ENCODE assay signal across 8 cellular contexts in the genomic region with DNA sequence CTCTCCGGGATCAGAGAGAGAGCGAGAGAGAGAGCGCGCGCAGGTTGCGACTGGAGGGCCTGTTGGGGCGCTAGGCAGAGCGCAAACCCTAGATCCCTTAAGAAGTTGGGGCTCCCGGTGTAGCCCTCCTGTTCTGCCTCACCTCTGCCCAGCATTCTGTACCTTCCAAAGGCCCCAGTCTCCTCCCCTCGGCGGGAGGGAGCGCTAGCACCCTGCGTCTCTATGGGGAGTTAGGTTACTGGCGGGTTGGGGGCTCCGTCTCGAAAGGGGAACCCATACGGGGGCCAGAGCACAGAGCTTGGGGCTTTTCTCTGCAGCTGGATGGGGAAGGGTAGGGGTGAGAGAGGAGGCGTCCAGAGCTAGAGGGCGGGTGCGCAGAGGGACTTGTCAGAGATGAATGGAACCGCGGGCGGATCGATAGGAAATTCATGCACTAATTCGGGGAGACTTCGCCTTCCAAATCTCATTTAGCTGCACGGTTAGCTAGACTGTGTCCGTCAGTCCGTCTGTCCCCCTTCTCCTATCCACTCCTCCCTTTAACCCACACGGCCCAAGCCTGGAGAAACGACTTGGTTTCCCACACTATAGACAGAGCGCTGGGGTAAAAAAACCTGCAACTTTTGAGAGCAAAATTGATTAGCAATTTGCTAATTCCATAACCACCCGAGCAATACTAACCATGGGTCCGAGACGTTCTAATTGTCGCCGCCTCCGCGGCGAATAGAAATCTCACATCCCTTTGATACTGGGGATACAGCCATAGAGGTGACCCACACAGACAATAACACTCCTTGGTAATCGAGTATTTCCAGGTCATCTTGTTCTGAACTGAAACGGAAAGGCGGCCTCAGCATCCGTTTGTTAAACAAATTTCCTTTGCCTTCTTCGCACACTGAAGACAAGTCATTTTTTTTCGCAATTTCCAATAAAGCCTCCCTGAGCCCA. TPM values are rescaled to one million over a fixed set of nuclear protein-coding genes. Genes with fewer than 3 reads are reported as not detected.
A peak's percentile ranks its signal among the peaks of the same experiment; 100 is the strongest.
DNase-seq lines count a peak whose midpoint lies in the region; ATAC-seq, FAIRE-seq and TF ChIP-seq lines count a peak whose summit lies in the region.

No MANE protein-coding gene starts in this region.

- 7 to 12% methylated on average over 45 to 46 of the region's 46 CpGs for WGBS in pancreas, 2 donors

- peaks cover 21% of the 10 kb centered on the region for H3K4me1 ChIP-seq in effector memory CD4-positive, alpha-beta T cell (ENCODE audit: control insufficient read depth, insufficient read depth, low read length, poor library complexity, severe bottlenecking)
- H3K4me1 ChIP-seq in pancreas, result peaks cover 0 to 6% (median 4%) of the 10 kb centered on the region in 3 donors

- peak overlapping the region; percentile 81 for H3K4me3 ChIP-seq in effector memory CD4-positive, alpha-beta T cell (ENCODE audit: insufficient read depth, low read depth, low read length, poor library complexity, severe bottlenecking)
- peak overlapping the region in 3 of 4 donors; percentile 10 to 42 (median 22) for H3K4me3 ChIP-seq in pancreas

- ATAC-seq in activated CD8-positive, alpha-beta memory T cell treated with anti-CD3 and anti-CD28 coated beads, Interleukin-2, amount 10 ng/mL, durations not matched to agents 7 days and 5 days, result peak; percentile 59
- ATAC-seq in pancreas (peak in 3 of 4 donors; percentile 5 to 25 (median 7)), GM18858 (IDR thresholded peaks at IDR 0.05; ENCODE audit: unreplicated experiment) (no peak)

- intact Hi-C loops in pancreas (cut with DNase I), result no loop called here

- peaks cover 43% of the 10 kb centered on the region for H3K27me3 Mint-ChIP-seq in activated CD8-positive, alpha-beta memory T cell treated with anti-CD3 and anti-CD28 coated beads, Interleukin-2, amount 10 ng/mL, durations not matched to agents 7 days and 5 days

- TF ChIP-seq CTCF in pancreas (IDR thresholded peaks at IDR 0.05), result no peak

- no peak for FAIRE-seq in pancreas (lab: Jason Lieb, UNC)

- H3K36me3 Mint-ChIP-seq in activated CD8-positive, alpha-beta memory T cell treated with anti-CD3 and anti-CD28 coated beads, Interleukin-2, amount 10 ng/mL, durations not matched to agents 7 days and 5 days, result peaks cover 9% of the 10 kb centered on the region

- H3K4me3 Mint-ChIP-seq in activated CD8-positive, alpha-beta memory T cell treated with anti-CD3 and anti-CD28 coated beads, Interleukin-2, amount 10 ng/mL, durations not matched to agents 7 days and 5 days, result peak overlapping the region; percentile 93

- CTCF ChIA-PET in activated CD8-positive, alpha-beta memory T cell treated with anti-CD3 and anti-CD28 coated beads, Interleukin-2, amount 10 ng/mL, durations not matched to agents 7 days and 5 days (lab: Charles Lee), result interaction anchor here (0.9 kb wide), 2 partner anchors 30 to 36 kb away, joined by 3 read pairs; no protein-coding TSS in a partner anchor

- H3K9me3 Mint-ChIP-seq in activated CD8-positive, alpha-beta memory T cell treated with anti-CD3 and anti-CD28 coated beads, Interleukin-2, amount 10 ng/mL, durations not matched to agents 7 days and 5 days (ENCODE audit: low read depth), result no peaks in the 10 kb centered on the region

- H3K9me3 ChIP-seq in KOPT-K1 (ENCODE audit: insufficient read depth, low read length, poor library complexity, severe bottlenecking) (no peaks in the 10 kb centered on the region), pancreas (no peaks in the 10 kb centered on the region)
- H3K9me3 ChIP-seq in effector memory CD4-positive, alpha-beta T cell (ENCODE audit: control insufficient read depth, low read length), result no peaks in the 10 kb centered on the region

- H3K4me1 Mint-ChIP-seq in activated CD8-positive, alpha-beta memory T cell treated with anti-CD3 and anti-CD28 coated beads, Interleukin-2, amount 10 ng/mL, durations not matched to agents 7 days and 5 days, result peaks cover 51% of the 10 kb centered on the region

- peak; percentile 49 for DNase-seq in activated CD8-positive, alpha-beta memory T cell treated with anti-CD3 and anti-CD28 coated beads, Interleukin-2, amount 10 ng/mL, durations not matched to agents 7 days and 5 days
- no peak for DNase-seq in activated CD8-positive, alpha-beta memory T cell treated with anti-CD3 and anti-CD28 coated beads, Interleukin-2, amount 50 U/mL, for 48 hours
- no peak for DNase-seq in effector memory CD4-positive, alpha-beta T cell
- DNase-seq in pancreas, result no peak
- DNase-seq in NCI-H2196 treated with DMSO at 0.1 percent for 48 hours (lab: John Stamatoyannopoulos, UW; ENCODE audit: unreplicated experiment), result no peak
- no peak for DNase-seq in cerebellar cortex (ENCODE audit: low spot score)

- H3K36me3 ChIP-seq in KOPT-K1 (ENCODE audit: insufficient read depth, low read length) (peaks cover 11% of the 10 kb centered on the region), pancreas (no peaks in the 10 kb centered on the region)
- no peaks in the 10 kb centered on the region for H3K36me3 ChIP-seq in effector memory CD4-positive, alpha-beta T cell (ENCODE audit: control insufficient read depth, insufficient read depth, low read length)

- peak overlapping the region; percentile 81 for H3K27ac Mint-ChIP-seq in activated CD8-positive, alpha-beta memory T cell treated with anti-CD3 and anti-CD28 coated beads, Interleukin-2, amount 10 ng/mL, durations not matched to agents 7 days and 5 days

- H3K27ac ChIP-seq in KOPT-K1 (ENCODE audit: low read depth, low read length, poor library complexity, severe bottlenecking), result peak overlapping the region; percentile 81
- H3K27ac ChIP-seq in effector memory CD4-positive, alpha-beta T cell (ENCODE audit: insufficient read depth, low read length, poor library complexity, severe bottlenecking), result peak overlapping the region; percentile 63
- peak overlapping the region in 2 of 4 donors; percentile 41 to 63 for H3K27ac ChIP-seq in pancreas

- peaks cover 24% of the 10 kb centered on the region for H3K27me3 ChIP-seq in effector memory CD4-positive, alpha-beta T cell (replicated peaks; ENCODE audit: control insufficient read depth, insufficient read depth, low read length, poor library complexity, severe bottlenecking)
- H3K27me3 ChIP-seq in pancreas, result peaks cover 0 to 85% (median 13%) of the 10 kb centered on the region in 4 donors

RNA-seq across cellular contexts. Expression of gene HOXB4, which starts 0.7 kb away (rescaled TPM):
- total RNA-seq in activated CD8-positive, alpha-beta memory T cell treated with anti-CD3 and anti-CD28 coated beads, Interleukin-2, amount 10 ng/mL, durations not matched to agents 7 days and 5 days, result 1 to 10 TPM; 7.8 TPM
- 1 to 10 TPM in 1 of 6 donors, under 1 TPM in 5; 0.22 to 2.5 (median 0.57) TPM for total RNA-seq in pancreas
- polyA plus RNA-seq in pancreas, result under 1 TPM; 0.89 to 0.91 TPM

RNA-seq across cellular contexts. Expression of gene HOXB3, which starts 11.2 kb away (rescaled TPM):
- total RNA-seq in activated CD8-positive, alpha-beta memory T cell treated with anti-CD3 and anti-CD28 coated beads, Interleukin-2, amount 10 ng/mL, durations not matched to agents 7 days and 5 days, result 10 to 100 TPM; 11.9 to 12.9 TPM
- 1 to 10 TPM; 1.1 to 5.6 (median 1.6) TPM for total RNA-seq in pancreas
- 1 to 10 TPM; 3.3 to 5.6 TPM for polyA plus RNA-seq in pancreas

RNA-seq across cellular contexts. Expression of gene HOXB5, which starts 14.7 kb away (rescaled TPM):
- under 1 TPM in 1 of 2 experiments, not detected in 1; 0.16 TPM for total RNA-seq in activated CD8-positive, alpha-beta memory T cell treated with anti-CD3 and anti-CD28 coated beads, Interleukin-2, amount 10 ng/mL, durations not matched to agents 7 days and 5 days
- total RNA-seq in pancreas, result under 1 TPM; 0.19 to 0.90 (median 0.26) TPM
- 1 to 10 TPM in 1 of 2 donors, under 1 TPM in 1; 0.80 to 1.0 TPM for polyA plus RNA-seq in pancreas

RNA-seq across cellular contexts. Expression of gene HOXB6, which starts 25.9 kb away (rescaled TPM):
- total RNA-seq in activated CD8-positive, alpha-beta memory T cell treated with anti-CD3 and anti-CD28 coated beads, Interleukin-2, amount 10 ng/mL, durations not matched to agents 7 days and 5 days, result 1 to 10 TPM in 1 of 2 experiments, under 1 TPM in 1; 0.58 to 1.1 TPM
- total RNA-seq in pancreas, result 1 to 10 TPM in 1 of 6 donors, under 1 TPM in 5; 0.12 to 1.2 (median 0.42) TPM
- 1 to 10 TPM; 1.8 TPM for polyA plus RNA-seq in pancreas

RNA-seq across cellular contexts. Expression of gene HOXB7, which starts 31.9 kb away (rescaled TPM):
- total RNA-seq in activated CD8-positive, alpha-beta memory T cell treated with anti-CD3 and anti-CD28 coated beads, Interleukin-2, amount 10 ng/mL, durations not matched to agents 7 days and 5 days, result 1 to 10 TPM; 1.7 TPM
- total RNA-seq in pancreas, result under 1 TPM in 4 of 6 donors, not detected in 2; 0.35 to 0.94 (median 0.41) TPM
- polyA plus RNA-seq in pancreas, result 1 to 10 TPM; 1.1 to 1.3 TPM
